Comparison of ENCODE assay signal across 9 cellular contexts in the genomic region with DNA sequence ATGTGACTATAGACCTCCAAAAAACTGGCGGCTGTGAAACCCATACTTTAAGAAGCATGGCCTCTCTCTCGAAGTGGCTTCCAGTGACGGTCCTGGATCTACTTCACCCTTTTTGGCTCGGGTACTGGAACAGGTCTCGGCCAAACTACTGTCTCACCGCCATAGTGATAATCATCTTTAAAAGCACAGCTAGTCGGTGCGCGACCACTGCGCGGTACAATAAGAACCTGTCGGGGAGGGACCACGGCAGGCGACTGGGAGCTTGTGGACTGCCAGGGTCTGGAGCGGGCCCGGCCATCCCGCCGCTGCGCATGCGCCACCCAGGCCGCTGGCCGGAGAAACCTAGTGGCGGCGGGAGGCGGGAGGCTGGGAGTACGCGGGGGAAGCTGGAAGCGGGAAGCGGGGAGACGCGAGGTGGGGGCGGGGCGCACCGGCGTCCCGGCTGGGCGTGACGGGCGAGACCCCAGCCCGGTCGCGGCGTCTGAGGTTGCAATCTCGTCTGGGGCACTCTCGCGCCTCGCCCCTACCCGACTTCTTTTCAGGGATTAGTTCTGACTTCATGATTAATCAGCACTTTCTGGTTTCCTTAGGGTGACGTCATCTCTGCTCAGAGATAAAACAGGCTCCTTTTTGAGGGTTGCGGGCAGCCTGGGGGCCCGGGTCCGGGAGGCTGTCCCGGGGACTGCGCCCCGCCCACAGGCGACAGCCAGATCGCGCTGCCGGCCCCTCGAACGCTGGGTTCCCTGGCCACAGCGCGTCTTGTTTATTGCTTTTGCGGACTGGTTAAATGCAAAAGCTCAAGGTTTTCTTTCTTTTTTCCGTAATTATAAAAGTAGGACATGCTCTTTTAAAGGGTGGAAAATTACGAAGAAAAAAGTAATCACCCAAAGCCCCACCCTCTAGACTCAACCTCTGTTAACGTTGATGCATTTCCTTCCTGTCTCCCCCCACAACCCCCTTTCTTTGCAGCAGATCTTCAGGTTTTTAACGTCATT.
DNase-seq lines count a peak whose midpoint lies in the region; ATAC-seq and FAIRE-seq lines count a peak whose summit lies in the region.
"Had no signal": no experiment of that assay in that cellular context is flagged by ENCODE, and none has a peak within 500 bp of the region (broad histone marks: within the 10 kb centered on the region; RNA-seq: fewer than 3 reads in every experiment).

No MANE protein-coding gene starts in this region.

- peak; percentile 91 for ATAC-seq in HG03045 (IDR thresholded peaks at IDR 0.05; ENCODE audit: unreplicated experiment)

- FAIRE-seq in islet of Langerhans (lab: Jason Lieb, UNC): peak; percentile 21
- FAIRE-seq: G401.6 had no signal

- DNase-seq in NCI-H2081 (lab: John Stamatoyannopoulos, UW): peak; percentile 67 to 74
- no peak for DNase-seq in NCI-H2081 treated with DMSO at 0.1 percent for 48 hours (lab: John Stamatoyannopoulos, UW)
- DNase-seq in NCI-H2227 (lab: John Stamatoyannopoulos, UW; ENCODE audit: unreplicated experiment): peak; percentile 90
- DNase-seq in activated CD4-positive, CD25-positive, alpha-beta regulatory T cell (lab: John Stamatoyannopoulos, UW): peak; percentile 45 to 55 (median 48)
- DNase-seq in central memory CD4-positive, alpha-beta T cell: peak; percentile 92
- DNase-seq in stimulated activated CD4-positive, alpha-beta T cell treated with anti-CD3 and anti-CD28 coated beads, Interleukin-12 subunit alpha, Interleukin-12 subunit beta, amount 100 ng/mL, for 24 hours (ENCODE audit: low read depth in 2 of 2): peak; percentile 60 to 63
